Comparison of ENCODE assay signal across 19 cellular contexts in the genomic region with DNA sequence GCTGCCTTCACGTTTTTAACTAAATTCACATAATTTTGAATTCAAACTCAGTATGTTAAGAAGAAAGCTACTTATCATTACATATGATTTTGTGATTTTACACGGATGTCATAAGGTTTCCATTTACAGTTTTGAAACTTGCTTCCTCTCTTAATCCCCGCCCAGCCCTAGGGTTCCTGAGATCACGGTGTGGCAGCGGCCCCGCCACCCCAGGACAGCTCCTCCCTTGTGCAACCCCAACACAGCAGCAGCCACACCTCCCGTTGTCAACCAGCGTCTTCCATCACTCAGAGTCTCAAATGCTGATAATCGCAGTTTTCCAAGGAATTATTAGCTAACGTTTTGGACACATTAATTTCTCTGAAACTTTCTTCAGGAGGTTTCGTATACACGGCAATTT.
"Had no signal": no experiment of that assay in that cellular context is flagged by ENCODE, and none has a peak within 500 bp of the region (broad histone marks: within the 10 kb centered on the region; RNA-seq: fewer than 3 reads in every experiment).

No MANE protein-coding gene starts in this region.

- DNase-seq: activated B cell treated with CpG ODN at 0.5 μM for 24 hours; activated CD4-positive, alpha-beta T cell treated with anti-CD3 and anti-CD28 coated beads for 4 hours; activated CD8-positive, alpha-beta T cell treated with anti-CD3 and anti-CD28 coated beads for 36 hours; activated naive CD4-positive, alpha-beta T cell treated with anti-CD3 and anti-CD28 coated beads for 36 hours; activated T-cell treated with anti-CD3 and anti-CD28 coated beads, Interleukin-2, amount 50 U/mL, for 24 hours; caudate nucleus; dorsolateral prefrontal cortex; heart left ventricle; kidney glomerular epithelial cell; left ventricle myocardium inferior; occipital lobe; stimulated activated CD4-positive, alpha-beta T cell treated with anti-CD3 and anti-CD28 coated beads, Interleukin-12 subunit alpha, Interleukin-12 subunit beta, amount 100 ng/mL, for 4 hours; stimulated activated CD4-positive, alpha-beta T cell treated with anti-CD3 and anti-CD28 coated beads, Interleukin-1b, Interleukin-23, amount 100 ng/mL, for 48 hours; stimulated activated CD8-positive, alpha-beta memory T cell treated with anti-CD3 and anti-CD28 coated beads, Interleukin-4, amount 100 ng/mL, for 48 hours; stimulated activated naive CD4-positive, alpha-beta T cell; thyroid gland had no signal

- H3K27me3 Mint-ChIP-seq: activated B cell treated with CpG ODN at 0.5 μM for 24 hours had no signal

- H3K4me3 ChIP-seq: dorsolateral prefrontal cortex, gastroesophageal sphincter, heart left ventricle, left ventricle myocardium inferior, thyroid gland had no signal

- H3K36me3 ChIP-seq: gastroesophageal sphincter, heart left ventricle, left ventricle myocardium inferior, thyroid gland had no signal

- H3K4me3 Mint-ChIP-seq: activated B cell treated with CpG ODN at 0.5 μM for 24 hours; activated CD8-positive, alpha-beta T cell treated with anti-CD3 and anti-CD28 coated beads for 36 hours; activated naive CD4-positive, alpha-beta T cell treated with anti-CD3 and anti-CD28 coated beads for 36 hours; activated T-cell treated with anti-CD3 and anti-CD28 coated beads, Interleukin-2, amount 50 U/mL, for 24 hours; brain had no signal

- H3K36me3 Mint-ChIP-seq: brain had no signal

- H3K27ac Mint-ChIP-seq: activated B cell treated with CpG ODN at 0.5 μM for 24 hours; activated CD8-positive, alpha-beta T cell treated with anti-CD3 and anti-CD28 coated beads for 36 hours; activated naive CD4-positive, alpha-beta T cell treated with anti-CD3 and anti-CD28 coated beads for 36 hours; activated T-cell treated with anti-CD3 and anti-CD28 coated beads, Interleukin-2, amount 50 U/mL, for 24 hours; brain; progenitor cell of endocrine pancreas had no signal

- H3K9me3 Mint-ChIP-seq: activated B cell treated with CpG ODN at 0.5 μM for 24 hours; activated CD8-positive, alpha-beta T cell treated with anti-CD3 and anti-CD28 coated beads for 36 hours; activated naive CD4-positive, alpha-beta T cell treated with anti-CD3 and anti-CD28 coated beads for 36 hours; activated T-cell treated with anti-CD3 and anti-CD28 coated beads, Interleukin-2, amount 50 U/mL, for 24 hours had no signal

- H3K27me3 ChIP-seq: dorsolateral prefrontal cortex, gastroesophageal sphincter, heart left ventricle, thyroid gland had no signal

- ATAC-seq: activated CD8-positive, alpha-beta T cell treated with anti-CD3 and anti-CD28 coated beads for 36 hours; gastroesophageal sphincter; heart left ventricle had no signal

- H3K9me3 ChIP-seq: gastroesophageal sphincter, heart left ventricle, left ventricle myocardium inferior, thyroid gland had no signal

- H3K4me1 ChIP-seq: heart left ventricle, left ventricle myocardium inferior, thyroid gland had no signal

- H3K4me1 Mint-ChIP-seq: activated B cell treated with CpG ODN at 0.5 μM for 24 hours had no signal

- H3K27ac ChIP-seq: dorsolateral prefrontal cortex, gastroesophageal sphincter, heart left ventricle, left ventricle myocardium inferior, thyroid gland had no signal
